ENCODE assay signal across 27 cellular contexts in the genomic region with DNA sequence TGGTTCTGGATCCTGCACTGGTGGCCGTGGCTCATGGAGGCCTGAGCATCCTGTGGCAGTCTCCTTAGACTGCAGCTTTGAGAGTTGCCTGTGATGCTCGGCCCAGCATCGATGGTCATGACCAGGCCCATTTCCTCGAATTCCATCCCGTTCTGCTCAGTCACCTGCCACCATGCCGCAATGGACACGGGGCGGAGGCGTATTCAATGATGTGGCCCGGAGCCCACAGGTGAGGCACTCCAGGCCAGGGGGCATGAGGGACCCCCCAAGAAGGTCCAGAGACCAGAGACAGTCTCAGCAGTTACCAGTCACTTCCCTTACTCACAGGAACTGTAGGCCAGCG. TPM values are rescaled to one million over a fixed set of nuclear protein-coding genes. Genes with fewer than 3 reads are reported as not detected.
"Had no signal": no experiment of that assay in that cellular context is flagged by ENCODE, and none has a peak within 500 bp of the region (broad histone marks: within the 10 kb centered on the region; RNA-seq: fewer than 3 reads in every experiment).

No MANE protein-coding gene starts in this region.

- H3K4me1 ChIP-seq: left lung, neural progenitor cell, parathyroid adenoma, right atrium auricular region, sigmoid colon, spleen, suprapubic skin, tibial artery, upper lobe of right lung had no signal

- H3K9me3 Mint-ChIP-seq: memory B cell; nephron progenitor cell; neural progenitor cell; stimulated activated effector memory CD8-positive, alpha-beta T cell treated with anti-CD3 and anti-CD28 coated beads, Interleukin-12 subunit alpha, Interleukin-12 subunit beta, amount 100 ng/mL, for 72 hours; stimulated activated naive CD8-positive, alpha-beta T cell treated with anti-CD3 and anti-CD28 coated beads, Interleukin-15, Interleukin-2, amounts not matched to agents 100 ng/mL and 50 ng/mL, for 24 hours had no signal

- H3K27ac ChIP-seq: left lung, neural progenitor cell, neutrophil, parathyroid adenoma, right atrium auricular region, sigmoid colon, spleen, suprapubic skin, thoracic aorta, tibial artery, upper lobe of right lung had no signal

- H3K9ac ChIP-seq: neural progenitor cell, parathyroid adenoma had no signal

- H3K36me3 ChIP-seq: left lung, neural progenitor cell, neutrophil, right atrium auricular region, sigmoid colon, spleen, suprapubic skin, thoracic aorta, tibial artery, upper lobe of right lung had no signal

- H3K4me3 ChIP-seq: left lung, mucosa of descending colon, neural progenitor cell, right atrium auricular region, sigmoid colon, spleen, suprapubic skin, thoracic aorta, tibial artery, upper lobe of right lung had no signal

- ATAC-seq: left colon; left lung; mucosa of descending colon; naive thymus-derived CD4-positive, alpha-beta T cell; upper lobe of right lung had no signal

- FAIRE-seq: keratinocyte, small intestine, urothelium cell line had no signal

- H3K36me3 Mint-ChIP-seq: memory B cell; naive thymus-derived CD4-positive, alpha-beta T cell; neural progenitor cell; stimulated activated effector memory CD8-positive, alpha-beta T cell treated with anti-CD3 and anti-CD28 coated beads, Interleukin-12 subunit alpha, Interleukin-12 subunit beta, amount 100 ng/mL, for 72 hours had no signal

- H3K4me1 Mint-ChIP-seq: naive thymus-derived CD4-positive, alpha-beta T cell; neural progenitor cell; stimulated activated effector memory CD8-positive, alpha-beta T cell treated with anti-CD3 and anti-CD28 coated beads, Interleukin-12 subunit alpha, Interleukin-12 subunit beta, amount 100 ng/mL, for 72 hours had no signal

- H3K27ac Mint-ChIP-seq: memory B cell; naive thymus-derived CD4-positive, alpha-beta T cell; nephron progenitor cell; stimulated activated effector memory CD8-positive, alpha-beta T cell treated with anti-CD3 and anti-CD28 coated beads, Interleukin-12 subunit alpha, Interleukin-12 subunit beta, amount 100 ng/mL, for 72 hours; stimulated activated naive CD8-positive, alpha-beta T cell treated with anti-CD3 and anti-CD28 coated beads, Interleukin-15, Interleukin-2, amounts not matched to agents 100 ng/mL and 50 ng/mL, for 24 hours had no signal

- H3K27me3 ChIP-seq: left lung, neural progenitor cell, neutrophil, right atrium auricular region, sigmoid colon, upper lobe of right lung had no signal

- H3K9me3 ChIP-seq: left lung, mucosa of descending colon, neutrophil, right atrium auricular region, sigmoid colon, spleen, suprapubic skin, thoracic aorta, tibial artery, upper lobe of right lung had no signal

- DNase-seq: hippocampal formation; midbrain; mucosa of descending colon; naive thymus-derived CD4-positive, alpha-beta T cell; nephron progenitor cell; occipital lobe; sigmoid colon; small intestine; stimulated activated CD4-positive, alpha-beta T cell treated with anti-CD3 and anti-CD28 coated beads, Interleukin-4, amount 100 ng/mL, for 24 hours; stimulated activated naive CD4-positive, alpha-beta T cell; tibial artery; upper lobe of right lung had no signal

- H3K27me3 Mint-ChIP-seq: progenitor cell of endocrine pancreas; stimulated activated naive CD8-positive, alpha-beta T cell treated with anti-CD3 and anti-CD28 coated beads, Interleukin-15, Interleukin-2, amounts not matched to agents 100 ng/mL and 50 ng/mL, for 24 hours had no signal

- H3K4me3 Mint-ChIP-seq: memory B cell; naive thymus-derived CD4-positive, alpha-beta T cell; nephron progenitor cell; neural progenitor cell; stimulated activated effector memory CD8-positive, alpha-beta T cell treated with anti-CD3 and anti-CD28 coated beads, Interleukin-12 subunit alpha, Interleukin-12 subunit beta, amount 100 ng/mL, for 72 hours; stimulated activated naive CD8-positive, alpha-beta T cell treated with anti-CD3 and anti-CD28 coated beads, Interleukin-15, Interleukin-2, amounts not matched to agents 100 ng/mL and 50 ng/mL, for 24 hours had no signal

RNA-seq across cellular contexts. Expression of gene SHANK2, which starts 53.6 kb away (rescaled TPM):
- polyA plus RNA-seq: naive thymus-derived CD4-positive, alpha-beta T cell had no signal
